ENCODE assay signal across 1 cellular context in the genomic region with DNA sequence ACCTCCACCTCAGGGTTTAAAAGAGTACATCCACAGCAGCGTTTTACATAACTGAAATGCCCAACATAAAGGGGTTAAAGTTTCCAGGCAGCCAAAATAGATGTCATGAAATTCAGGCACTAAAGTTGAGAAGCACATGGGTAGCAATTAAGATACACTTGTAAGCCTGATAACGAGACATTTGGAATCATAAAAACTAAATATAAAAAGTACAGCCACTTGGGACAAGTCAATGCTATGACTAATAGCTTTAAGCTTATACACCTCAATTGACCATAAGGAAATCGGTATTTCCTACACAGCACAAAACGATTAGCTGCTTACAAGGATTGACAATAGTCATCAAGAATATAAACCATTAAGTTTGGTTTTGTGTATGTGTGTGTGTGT.
TF ChIP-seq lines count a peak whose summit lies in the region.

No MANE protein-coding gene starts in this region.

TF ChIP-seq in GM23338, 12 proteins besides CTCF, POLR2A, EP300 and RAD21 (continued from another document):
- TF ChIP-seq, protein P1, sequence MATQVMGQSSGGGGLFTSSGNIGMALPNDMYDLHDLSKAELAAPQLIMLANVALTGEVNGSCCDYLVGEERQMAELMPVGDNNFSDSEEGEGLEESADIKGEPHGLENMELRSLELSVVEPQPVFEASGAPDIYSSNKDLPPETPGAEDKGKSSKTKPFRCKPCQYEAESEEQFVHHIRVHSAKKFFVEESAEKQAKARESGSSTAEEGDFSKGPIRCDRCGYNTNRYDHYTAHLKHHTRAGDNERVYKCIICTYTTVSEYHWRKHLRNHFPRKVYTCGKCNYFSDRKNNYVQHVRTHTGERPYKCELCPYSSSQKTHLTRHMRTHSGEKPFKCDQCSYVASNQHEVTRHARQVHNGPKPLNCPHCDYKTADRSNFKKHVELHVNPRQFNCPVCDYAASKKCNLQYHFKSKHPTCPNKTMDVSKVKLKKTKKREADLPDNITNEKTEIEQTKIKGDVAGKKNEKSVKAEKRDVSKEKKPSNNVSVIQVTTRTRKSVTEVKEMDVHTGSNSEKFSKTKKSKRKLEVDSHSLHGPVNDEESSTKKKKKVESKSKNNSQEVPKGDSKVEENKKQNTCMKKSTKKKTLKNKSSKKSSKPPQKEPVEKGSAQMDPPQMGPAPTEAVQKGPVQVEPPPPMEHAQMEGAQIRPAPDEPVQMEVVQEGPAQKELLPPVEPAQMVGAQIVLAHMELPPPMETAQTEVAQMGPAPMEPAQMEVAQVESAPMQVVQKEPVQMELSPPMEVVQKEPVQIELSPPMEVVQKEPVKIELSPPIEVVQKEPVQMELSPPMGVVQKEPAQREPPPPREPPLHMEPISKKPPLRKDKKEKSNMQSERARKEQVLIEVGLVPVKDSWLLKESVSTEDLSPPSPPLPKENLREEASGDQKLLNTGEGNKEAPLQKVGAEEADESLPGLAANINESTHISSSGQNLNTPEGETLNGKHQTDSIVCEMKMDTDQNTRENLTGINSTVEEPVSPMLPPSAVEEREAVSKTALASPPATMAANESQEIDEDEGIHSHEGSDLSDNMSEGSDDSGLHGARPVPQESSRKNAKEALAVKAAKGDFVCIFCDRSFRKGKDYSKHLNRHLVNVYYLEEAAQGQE (IDR thresholded peaks at IDR 0.05; ENCODE audit: unreplicated experiment): no peak
- TF ChIP-seq CREB1 (CRISPR knock-in tag; IDR thresholded peaks at IDR 0.05; ENCODE audit: low read depth) (no peak), EZH2 (IDR thresholded peaks at IDR 0.05; ENCODE audit: low read depth, unreplicated experiment) (no peak)
- TF ChIP-seq, protein P2, sequence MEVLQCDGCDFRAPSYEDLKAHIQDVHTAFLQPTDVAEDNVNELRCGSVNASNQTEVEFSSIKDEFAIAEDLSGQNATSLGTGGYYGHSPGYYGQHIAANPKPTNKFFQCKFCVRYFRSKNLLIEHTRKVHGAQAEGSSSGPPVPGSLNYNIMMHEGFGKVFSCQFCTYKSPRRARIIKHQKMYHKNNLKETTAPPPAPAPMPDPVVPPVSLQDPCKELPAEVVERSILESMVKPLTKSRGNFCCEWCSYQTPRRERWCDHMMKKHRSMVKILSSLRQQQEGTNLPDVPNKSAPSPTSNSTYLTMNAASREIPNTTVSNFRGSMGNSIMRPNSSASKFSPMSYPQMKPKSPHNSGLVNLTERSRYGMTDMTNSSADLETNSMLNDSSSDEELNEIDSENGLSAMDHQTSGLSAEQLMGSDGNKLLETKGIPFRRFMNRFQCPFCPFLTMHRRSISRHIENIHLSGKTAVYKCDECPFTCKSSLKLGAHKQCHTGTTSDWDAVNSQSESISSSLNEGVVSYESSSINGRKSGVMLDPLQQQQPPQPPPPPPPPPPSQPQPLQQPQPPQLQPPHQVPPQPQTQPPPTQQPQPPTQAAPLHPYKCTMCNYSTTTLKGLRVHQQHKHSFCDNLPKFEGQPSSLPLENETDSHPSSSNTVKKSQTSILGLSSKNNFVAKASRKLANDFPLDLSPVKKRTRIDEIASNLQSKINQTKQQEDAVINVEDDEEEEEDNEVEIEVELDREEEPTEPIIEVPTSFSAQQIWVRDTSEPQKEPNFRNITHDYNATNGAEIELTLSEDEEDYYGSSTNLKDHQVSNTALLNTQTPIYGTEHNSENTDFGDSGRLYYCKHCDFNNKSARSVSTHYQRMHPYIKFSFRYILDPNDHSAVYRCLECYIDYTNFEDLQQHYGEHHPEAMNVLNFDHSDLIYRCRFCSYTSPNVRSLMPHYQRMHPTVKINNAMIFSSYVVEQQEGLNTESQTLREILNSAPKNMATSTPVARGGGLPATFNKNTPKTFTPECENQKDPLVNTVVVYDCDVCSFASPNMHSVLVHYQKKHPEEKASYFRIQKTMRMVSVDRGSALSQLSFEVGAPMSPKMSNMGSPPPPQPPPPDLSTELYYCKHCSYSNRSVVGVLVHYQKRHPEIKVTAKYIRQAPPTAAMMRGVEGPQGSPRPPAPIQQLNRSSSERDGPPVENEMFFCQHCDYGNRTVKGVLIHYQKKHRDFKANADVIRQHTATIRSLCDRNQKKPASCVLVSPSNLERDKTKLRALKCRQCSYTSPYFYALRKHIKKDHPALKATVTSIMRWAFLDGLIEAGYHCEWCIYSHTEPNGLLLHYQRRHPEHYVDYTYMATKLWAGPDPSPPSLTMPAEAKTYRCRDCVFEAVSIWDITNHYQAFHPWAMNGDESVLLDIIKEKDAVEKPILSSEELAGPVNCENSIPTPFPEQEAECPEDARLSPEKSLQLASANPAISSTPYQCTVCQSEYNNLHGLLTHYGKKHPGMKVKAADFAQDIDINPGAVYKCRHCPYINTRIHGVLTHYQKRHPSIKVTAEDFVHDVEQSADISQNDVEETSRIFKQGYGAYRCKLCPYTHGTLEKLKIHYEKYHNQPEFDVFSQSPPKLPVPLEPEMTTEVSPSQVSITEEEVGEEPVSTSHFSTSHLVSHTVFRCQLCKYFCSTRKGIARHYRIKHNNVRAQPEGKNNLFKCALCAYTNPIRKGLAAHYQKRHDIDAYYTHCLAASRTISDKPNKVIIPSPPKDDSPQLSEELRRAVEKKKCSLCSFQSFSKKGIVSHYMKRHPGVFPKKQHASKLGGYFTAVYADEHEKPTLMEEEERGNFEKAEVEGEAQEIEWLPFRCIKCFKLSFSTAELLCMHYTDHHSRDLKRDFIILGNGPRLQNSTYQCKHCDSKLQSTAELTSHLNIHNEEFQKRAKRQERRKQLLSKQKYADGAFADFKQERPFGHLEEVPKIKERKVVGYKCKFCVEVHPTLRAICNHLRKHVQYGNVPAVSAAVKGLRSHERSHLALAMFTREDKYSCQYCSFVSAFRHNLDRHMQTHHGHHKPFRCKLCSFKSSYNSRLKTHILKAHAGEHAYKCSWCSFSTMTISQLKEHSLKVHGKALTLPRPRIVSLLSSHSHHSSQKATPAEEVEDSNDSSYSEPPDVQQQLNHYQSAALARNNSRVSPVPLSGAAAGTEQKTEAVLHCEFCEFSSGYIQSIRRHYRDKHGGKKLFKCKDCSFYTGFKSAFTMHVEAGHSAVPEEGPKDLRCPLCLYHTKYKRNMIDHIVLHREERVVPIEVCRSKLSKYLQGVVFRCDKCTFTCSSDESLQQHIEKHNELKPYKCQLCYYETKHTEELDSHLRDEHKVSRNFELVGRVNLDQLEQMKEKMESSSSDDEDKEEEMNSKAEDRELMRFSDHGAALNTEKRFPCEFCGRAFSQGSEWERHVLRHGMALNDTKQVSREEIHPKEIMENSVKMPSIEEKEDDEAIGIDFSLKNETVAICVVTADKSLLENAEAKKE (CRISPR knock-in tag; IDR thresholded peaks at IDR 0.05): no peak
- TF ChIP-seq, protein P3, sequence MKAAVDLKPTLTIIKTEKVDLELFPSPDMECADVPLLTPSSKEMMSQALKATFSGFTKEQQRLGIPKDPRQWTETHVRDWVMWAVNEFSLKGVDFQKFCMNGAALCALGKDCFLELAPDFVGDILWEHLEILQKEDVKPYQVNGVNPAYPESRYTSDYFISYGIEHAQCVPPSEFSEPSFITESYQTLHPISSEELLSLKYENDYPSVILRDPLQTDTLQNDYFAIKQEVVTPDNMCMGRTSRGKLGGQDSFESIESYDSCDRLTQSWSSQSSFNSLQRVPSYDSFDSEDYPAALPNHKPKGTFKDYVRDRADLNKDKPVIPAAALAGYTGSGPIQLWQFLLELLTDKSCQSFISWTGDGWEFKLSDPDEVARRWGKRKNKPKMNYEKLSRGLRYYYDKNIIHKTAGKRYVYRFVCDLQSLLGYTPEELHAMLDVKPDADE (IDR thresholded peaks at IDR 0.05): no peak
TF ChIP-seq in GM23338: peak in this region for 0.
